ENCODE assay signal across 26 cellular contexts in the genomic region with DNA sequence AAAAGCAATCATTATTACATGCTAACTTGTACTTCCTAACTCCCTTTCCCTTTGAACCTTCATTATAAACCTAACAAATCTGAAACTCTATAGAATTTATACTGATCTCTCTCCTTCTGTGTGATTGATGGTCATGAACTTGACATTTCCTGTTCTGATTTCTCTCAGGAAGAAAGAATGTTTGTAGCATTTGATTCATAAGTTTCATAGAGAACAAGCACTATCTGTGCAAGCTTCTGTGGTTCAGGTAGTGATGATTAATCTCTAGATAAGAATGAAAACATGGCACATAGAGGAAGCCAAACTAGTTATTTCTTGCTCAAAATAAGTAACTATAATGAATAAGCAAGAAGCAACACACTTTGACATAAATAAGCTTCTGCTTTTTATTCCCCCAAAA. TPM values are rescaled to one million over a fixed set of nuclear protein-coding genes. Genes with fewer than 3 reads are reported as not detected.
DNase-seq lines count a peak whose midpoint lies in the region; ATAC-seq and TF ChIP-seq lines count a peak whose summit lies in the region.
"Had no signal": no experiment of that assay in that cellular context is flagged by ENCODE, and none has a peak within 500 bp of the region (broad histone marks: within the 10 kb centered on the region; RNA-seq: fewer than 3 reads in every experiment).

No MANE protein-coding gene starts in this region.

- H3K9me3 Mint-ChIP-seq in CD8-positive, alpha-beta memory T cell, result peaks cover 0 to 2% (median 0%) of the 10 kb centered on the region in 5 donors
- H3K9me3 Mint-ChIP-seq: activated naive CD4-positive, alpha-beta T cell treated with anti-CD3 and anti-CD28 coated beads for 36 hours had no signal

- POLR2A ChIA-PET in PC-9 (lab: Charles Lee; ENCODE audit: unreplicated experiment), result no interaction called here
- POLR2A ChIA-PET in CD8-positive, alpha-beta memory T cell (lab: Charles Lee), result no interaction called here

- no peaks in the 10 kb centered on the region for H3K27me3 Mint-ChIP-seq in CD8-positive, alpha-beta memory T cell

- H3K4me1 Mint-ChIP-seq in CD8-positive, alpha-beta memory T cell, result no peaks in the 10 kb centered on the region
- H3K4me1 Mint-ChIP-seq: CD4-positive, CD25-positive, alpha-beta regulatory T cell had no signal

- H3K9me2 ChIP-seq in PC-9 (ENCODE audit: insufficient read depth), result no peaks in the 10 kb centered on the region

- H3K4me3 ChIP-seq in PC-9 (no peak overlapping the region), SJCRH30 (no peak overlapping the region)
- H3K4me3 ChIP-seq in CD8-positive, alpha-beta memory T cell (ENCODE audit: low read length), result no peak overlapping the region
- H3K4me3 ChIP-seq: psoas muscle, smooth muscle cell, vagina had no signal

- no peaks in the 10 kb centered on the region for H3F3A ChIP-seq in PC-9 (ENCODE audit: insufficient read depth, low read depth)

- H3K4me3 Mint-ChIP-seq in CD8-positive, alpha-beta memory T cell, result no peak overlapping the region
- H3K4me3 Mint-ChIP-seq: activated naive CD4-positive, alpha-beta T cell treated with anti-CD3 and anti-CD28 coated beads for 36 hours; CD4-positive, CD25-positive, alpha-beta regulatory T cell had no signal

- CTCF ChIA-PET in PC-9 (lab: Charles Lee), result no interaction called here
- CTCF ChIA-PET in CD8-positive, alpha-beta memory T cell (lab: Charles Lee), result no interaction called here

- peaks cover 3% of the 10 kb centered on the region; the same call in 1 of the 2 replicates for H3K9me3 ChIP-seq in PC-9 (ENCODE audit: insufficient read depth, low read depth)
- H3K9me3 ChIP-seq in SJCRH30 (replicated peaks), result no peaks in the 10 kb centered on the region
- no peaks in the 10 kb centered on the region for H3K9me3 ChIP-seq in CD8-positive, alpha-beta memory T cell (ENCODE audit: low read length)
- H3K9me3 ChIP-seq: psoas muscle, vagina had no signal

- no peaks in the 10 kb centered on the region for H3K36me3 ChIP-seq in PC-9 (ENCODE audit: low read depth)
- H3K36me3 ChIP-seq in SJCRH30, result no peaks in the 10 kb centered on the region
- H3K36me3 ChIP-seq in CD8-positive, alpha-beta memory T cell (ENCODE audit: insufficient read depth, low read length), result no peaks in the 10 kb centered on the region
- H3K36me3 ChIP-seq: vagina had no signal

- no peak for DNase-seq in PC-9
- peak; percentile 27 for DNase-seq in epithelial cell of prostate (ENCODE audit: low read depth, low spot score)
- DNase-seq in GM10266 (ENCODE audit: extremely low spot score), result no peak
- DNase-seq in SJCRH30, result no peak
- no peak for DNase-seq in stimulated activated CD4-positive, alpha-beta T cell treated with anti-CD3 and anti-CD28 coated beads, Interleukin-2, amount 100 ng/mL, for 48 hours
- DNase-seq in CD8-positive, alpha-beta memory T cell, result no peak
- DNase-seq: activated CD4-positive, alpha-beta T cell treated with anti-CD3 and anti-CD28 coated beads, Interleukin-2, amount 50 U/mL, for 1 hour; activated naive CD4-positive, alpha-beta T cell treated with anti-CD3 and anti-CD28 coated beads for 36 hours; activated T-cell treated with anti-CD3 and anti-CD28 coated beads for 4 hours; aorta; CD4-positive, CD25-positive, alpha-beta regulatory T cell; foreskin fibroblast; left colon; midbrain; MV-4-11; NCI-H2029 treated with DMSO at 0.1 percent for 48 hours; NCI-H526 treated with DMSO at 0.1 percent for 48 hours; psoas muscle; stimulated activated CD4-positive, alpha-beta T cell treated with anti-CD3 and anti-CD28 coated beads, Interleukin-4, amount 100 ng/mL, for 4 hours; substantia nigra had no signal

- H3K4me1 ChIP-seq in PC-9 (replicated peaks; ENCODE audit: insufficient read depth), result peaks cover 10% of the 10 kb centered on the region; the same call in 1 of the 2 replicates
- H3K4me1 ChIP-seq in SJCRH30, result no peaks in the 10 kb centered on the region
- H3K4me1 ChIP-seq in CD8-positive, alpha-beta memory T cell (ENCODE audit: insufficient read depth, low read length), result no peaks in the 10 kb centered on the region
- H3K4me1 ChIP-seq: psoas muscle, vagina had no signal

- H3K27me3 ChIP-seq in PC-9 (ENCODE audit: insufficient read depth, low read depth) (no peaks in the 10 kb centered on the region), SJCRH30 (no peaks in the 10 kb centered on the region)
- no peaks in the 10 kb centered on the region for H3K27me3 ChIP-seq in CD8-positive, alpha-beta memory T cell (ENCODE audit: insufficient read depth, low read length, poor library complexity, severe bottlenecking)
- H3K27me3 ChIP-seq: vagina had no signal

- H3K4me2 ChIP-seq in PC-9, result peak overlapping the region; percentile 30; the same call in 1 of the 2 replicates
- H3K4me2 ChIP-seq: smooth muscle cell had no signal

- no peak overlapping the region; the same call in 1 of the 2 replicates for H2AFZ ChIP-seq in PC-9

- H3K27ac ChIP-seq in PC-9, result no peak overlapping the region
- peak overlapping the region; percentile 71 for H3K27ac ChIP-seq in epithelial cell of prostate
- H3K27ac ChIP-seq in SJCRH30, result no peak overlapping the region
- H3K27ac ChIP-seq in CD8-positive, alpha-beta memory T cell (ENCODE audit: low read depth, low read length), result no peak overlapping the region
- H3K27ac ChIP-seq: psoas muscle, vagina had no signal

- TF ChIP-seq CTCF in PC-9 (conservative IDR thresholded peaks at IDR 0.05) (no peak), GM10266 (IDR thresholded peaks at IDR 0.05; ENCODE audit: control insufficient read depth, insufficient read depth, low read depth, missing control alignments) (no peak)

- intact Hi-C loops in PC-9 (cut with micrococcal nuclease; ENCODE audit: unreplicated experiment), result no loop called here

- no peaks in the 10 kb centered on the region for H4K20me1 ChIP-seq in PC-9 (ENCODE audit: insufficient read depth)

- no peaks in the 10 kb centered on the region for H3K79me2 ChIP-seq in PC-9 (ENCODE audit: low read depth)

- ATAC-seq in GM18502 (IDR thresholded peaks at IDR 0.05; ENCODE audit: poor library complexity, unreplicated experiment), result peak; percentile 63
- ATAC-seq in HG02884 (IDR thresholded peaks at IDR 0.05; ENCODE audit: unreplicated experiment), result peak; percentile 42
- ATAC-seq: left colon, Panc1, psoas muscle had no signal

- no TSS peak for BruUV-seq in PC-9 (replicated peaks; lab: Mats Ljungman, UMichigan)

- no peak overlapping the region for H3K27ac Mint-ChIP-seq in CD8-positive, alpha-beta memory T cell
- H3K27ac Mint-ChIP-seq: activated naive CD4-positive, alpha-beta T cell treated with anti-CD3 and anti-CD28 coated beads for 36 hours; CD4-positive, CD25-positive, alpha-beta regulatory T cell had no signal

- no peaks in the 10 kb centered on the region for H3K36me3 Mint-ChIP-seq in CD8-positive, alpha-beta memory T cell
- H3K36me3 Mint-ChIP-seq: CD4-positive, CD25-positive, alpha-beta regulatory T cell had no signal

RNA-seq across cellular contexts. Expression of a gene that starts 34.2 kb away (rescaled TPM):
- 67.3 and 86.1 TPM in 2 replicates for total RNA-seq in PC-9 (2021)
- 4.3 and 5.4 TPM in 2 replicates for total RNA-seq in SJCRH30 (2014; rRNA removed; shearing (Covaris generic))
- total RNA-seq in CD8-positive, alpha-beta memory T cell, result not detected
- polyA plus RNA-seq in CD8-positive, alpha-beta memory T cell, result not detected
- total RNA-seq: activated naive CD4-positive, alpha-beta T cell treated with anti-CD3 and anti-CD28 coated beads for 36 hours had no signal
- polyA plus RNA-seq: CD4-positive, CD25-positive, alpha-beta regulatory T cell had no signal

RNA-seq across cellular contexts. Expression of a gene that starts 50.0 kb away (rescaled TPM):
- 1.1 TPM in 1 of 2 replicates, not detected in the other for total RNA-seq in PC-9 (2021)
- 0.48 and 0.65 TPM in 2 replicates for total RNA-seq in SJCRH30 (2014; rRNA removed; shearing (Covaris generic))
- total RNA-seq in CD8-positive, alpha-beta memory T cell, result not detected
- not detected for polyA plus RNA-seq in CD8-positive, alpha-beta memory T cell
- total RNA-seq: activated naive CD4-positive, alpha-beta T cell treated with anti-CD3 and anti-CD28 coated beads for 36 hours; aorta; CD4-positive, CD25-positive, alpha-beta regulatory T cell; left colon; psoas muscle; smooth muscle cell; vagina had no signal
- polyA plus RNA-seq: aorta; CD4-positive, CD25-positive, alpha-beta regulatory T cell; neural cell; smooth muscle cell had no signal

Comparison
In these comparisons a context has a peak if more than half of its experiments do, and no peak if none do; other contexts are left out.
1. RNA of a gene that starts 34.2 kb away (total RNA-seq): 67.3 to 86.1 TPM in PC-9; 4.3 to 5.4 TPM in SJCRH30 and not detected in CD8-positive, alpha-beta memory T cell; every median in the first group is over 10 times any median in the second.